ENCODE assay signal across 16 cellular contexts in genomic region chr12:89632778-89633177, GRCh38.
DNase-seq lines count a peak whose midpoint lies in the region; ATAC-seq, FAIRE-seq and TF ChIP-seq lines count a peak whose summit lies in the region.
"Had no signal": no experiment of that assay in that cellular context is flagged by ENCODE, and none has a peak within 500 bp of the region (broad histone marks: within the 10 kb centered on the region; RNA-seq: fewer than 3 reads in every experiment).

No MANE protein-coding gene starts in this region.

- H3K9me3 Mint-ChIP-seq in progenitor cell of endocrine pancreas (ENCODE audit: low read depth) (no peaks in the 10 kb centered on the region), CD14-positive monocyte (peaks cover 0 to 2% (median 0%) of the 10 kb centered on the region in 7 donors)
- H3K9me3 Mint-ChIP-seq: HFFc6, IgD-negative memory B cell had no signal

- peak; percentile 14 for DNase-seq in HuH-7 (ENCODE audit: low spot score)
- no peak for DNase-seq in T-helper 17 cell
- no peak for DNase-seq in progenitor cell of endocrine pancreas (ENCODE audit: low spot score, unreplicated experiment)
- no peak for DNase-seq in CD14-positive monocyte (ENCODE audit: low spot score)
- no peak for DNase-seq in stimulated activated naive CD4-positive, alpha-beta T cell treated with Interleukin-2 at 50 U/mL for 16 hours (lab: John Stamatoyannopoulos, UW)
- DNase-seq in smooth muscle cell (lab: John Stamatoyannopoulos, UW; ENCODE audit: unreplicated experiment): no peak
- no peak for DNase-seq in cerebellum (ENCODE audit: low spot score)
- DNase-seq: GF-D8, HFFc6, Kasumi-1, NCI-H1092 treated with DMSO at 0.1 percent for 48 hours, NCI-H2081, NCI-H446 treated with DMSO at 0.1 percent for 48 hours had no signal

- no peaks in the 10 kb centered on the region for H3K27me3 ChIP-seq in smooth muscle cell (ENCODE audit: low read depth)

- H3K4me1 Mint-ChIP-seq in T-helper 17 cell: peaks cover 30% of the 10 kb centered on the region
- peaks cover 44% of the 10 kb centered on the region for H3K4me1 Mint-ChIP-seq in progenitor cell of endocrine pancreas (ENCODE audit: low read depth)
- H3K4me1 Mint-ChIP-seq in CD14-positive monocyte: no peaks in the 10 kb centered on the region

- H3K9me3 ChIP-seq in T-helper 17 cell (ENCODE audit: control insufficient read depth, low read length, poor library complexity, severe bottlenecking): no peaks in the 10 kb centered on the region
- no peaks in the 10 kb centered on the region for H3K9me3 ChIP-seq in smooth muscle cell (replicated peaks; ENCODE audit: low read depth)

- no peak overlapping the region for H3K4me2 ChIP-seq in smooth muscle cell

- no peak for ATAC-seq in T-helper 17 cell

- peaks cover 7% of the 10 kb centered on the region for H3F3A ChIP-seq in smooth muscle cell (ENCODE audit: low read depth)

- 100% methylated on average over 1 of the region's 1 CpG for WGBS in smooth muscle cell (ENCODE audit: low lambda C conversion rate)

- peaks cover 17% of the 10 kb centered on the region for H3K36me3 ChIP-seq in smooth muscle cell (ENCODE audit: low read depth)

- TF ChIP-seq CTCF in progenitor cell of endocrine pancreas (IDR thresholded peaks at IDR 0.05; ENCODE audit: unreplicated experiment): no peak
- TF ChIP-seq CTCF in CD14-positive monocyte (IDR thresholded peaks at IDR 0.05): no peak
- TF ChIP-seq CTCF in smooth muscle cell (IDR thresholded peaks at IDR 0.05; ENCODE audit: borderline replicate concordance, insufficient read depth, poor library complexity, severe bottlenecking): no peak

- H3K4me3 Mint-ChIP-seq in T-helper 17 cell: no peak overlapping the region
- H3K4me3 Mint-ChIP-seq in progenitor cell of endocrine pancreas (ENCODE audit: low read depth): peak overlapping the region; percentile 14
- H3K4me3 Mint-ChIP-seq in CD14-positive monocyte: no peak overlapping the region
- H3K4me3 Mint-ChIP-seq: HFFc6, IgD-negative memory B cell had no signal

- H3K9ac ChIP-seq in smooth muscle cell (ENCODE audit: low read depth): no peak overlapping the region

- H3K4me1 ChIP-seq in smooth muscle cell (ENCODE audit: low read depth): peaks cover 10% of the 10 kb centered on the region

- peaks cover 20% of the 10 kb centered on the region for H3K79me2 ChIP-seq in smooth muscle cell (ENCODE audit: low read depth)

- FAIRE-seq in islet of Langerhans (lab: Jason Lieb, UNC): peak; percentile 36
- FAIRE-seq: H54 had no signal

- H2AFZ ChIP-seq in smooth muscle cell (ENCODE audit: low read depth): no peak overlapping the region

- no peaks in the 10 kb centered on the region for H3K27me3 Mint-ChIP-seq in T-helper 17 cell
- no peaks in the 10 kb centered on the region for H3K27me3 Mint-ChIP-seq in progenitor cell of endocrine pancreas
- H3K27me3 Mint-ChIP-seq in CD14-positive monocyte (ENCODE audit: low read depth in 3 of 3): no peaks in the 10 kb centered on the region
- H3K27me3 Mint-ChIP-seq: IgD-negative memory B cell had no signal

- H4K20me1 ChIP-seq in smooth muscle cell (ENCODE audit: low read depth): peaks cover 10% of the 10 kb centered on the region

- intact Hi-C loops in CD14-positive monocyte (cut with micrococcal nuclease): no loop called here

- no peak overlapping the region for H3K27ac ChIP-seq in smooth muscle cell (ENCODE audit: low read depth)

- H3K36me3 Mint-ChIP-seq in T-helper 17 cell (ENCODE audit: low read depth) (peaks cover 26% of the 10 kb centered on the region), progenitor cell of endocrine pancreas (ENCODE audit: insufficient read depth) (peaks cover 25% of the 10 kb centered on the region), CD14-positive monocyte (peaks cover 78 to 81% of the 10 kb centered on the region in 2 donors)

- no peak overlapping the region for H3K4me3 ChIP-seq in smooth muscle cell

- H3K27ac Mint-ChIP-seq in T-helper 17 cell (peak overlapping the region; percentile 82), progenitor cell of endocrine pancreas (peak overlapping the region; percentile 87), CD14-positive monocyte (no peak overlapping the region)
- H3K27ac Mint-ChIP-seq: HFFc6, IgD-negative memory B cell had no signal

Comparison
In these comparisons a context has a peak if more than half of its experiments do, and no peak if none do; other contexts are left out.
1. H3K27ac Mint-ChIP-seq: peak in T-helper 17 cell (single experiment) and progenitor cell of endocrine pancreas (single experiment); none in CD14-positive monocyte (0 of 7).